ENCODE assay signal across 13 cellular contexts in genomic region chr6:135251964-135252429, GRCh38.
DNase-seq lines count a peak whose midpoint lies in the region; ATAC-seq and TF ChIP-seq lines count a peak whose summit lies in the region.
"Had no signal": no experiment of that assay in that cellular context is flagged by ENCODE, and none has a peak within 500 bp of the region (broad histone marks: within the 10 kb centered on the region; RNA-seq: fewer than 3 reads in every experiment).

No MANE protein-coding gene starts in this region.

- TF ChIP-seq EP300 in esophagus muscularis mucosa (IDR thresholded peaks at IDR 0.05) = no peak

- H3K36me3 Mint-ChIP-seq in activated naive CD4-positive, alpha-beta T cell treated with anti-CD3 and anti-CD28 coated beads for 36 hours (ENCODE audit: low read depth) = no peaks in the 10 kb centered on the region
- no peaks in the 10 kb centered on the region for H3K36me3 Mint-ChIP-seq in stimulated activated naive B cell treated with anti-CD40 and anti-IgM and Interleukin-4, amounts not matched to agents 10 μg/mL and 1 μg/mL and 100 μg/mL, for 72 hours
- H3K36me3 Mint-ChIP-seq: activated naive CD4-positive, alpha-beta T cell treated with anti-CD3 and anti-CD28 coated beads, Interleukin-2, amount 50 U/mL, for 24 hours; memory B cell had no signal

- intact Hi-C loops in activated naive CD4-positive, alpha-beta T cell treated with anti-CD3 and anti-CD28 coated beads for 36 hours (cut with micrococcal nuclease) = no loop called here
- intact Hi-C loops in esophagus muscularis mucosa (cut with DNase I) = no loop called here

- H3K27me3 ChIP-seq in esophagus muscularis mucosa = no peaks in the 10 kb centered on the region
- H3K27me3 ChIP-seq: SJSA1 had no signal

- CTCF ChIA-PET in activated naive CD4-positive, alpha-beta T cell treated with anti-CD3 and anti-CD28 coated beads for 36 hours (lab: Charles Lee) = no interaction called here

- no peak overlapping the region for H3K27ac ChIP-seq in esophagus muscularis mucosa (replicated peaks in 1 of 4)
- H3K27ac ChIP-seq: psoas muscle, SJSA1 had no signal

- peaks cover 9% of the 10 kb centered on the region for H3K4me1 Mint-ChIP-seq in activated naive CD4-positive, alpha-beta T cell treated with anti-CD3 and anti-CD28 coated beads for 36 hours (ENCODE audit: low read depth)
- H3K4me1 Mint-ChIP-seq in stimulated activated naive B cell treated with anti-CD40 and anti-IgM and Interleukin-4, amounts not matched to agents 10 μg/mL and 1 μg/mL and 100 μg/mL, for 72 hours = peaks cover 17 to 18% of the 10 kb centered on the region in 2 donors

- WGBS in esophagus muscularis mucosa = 71% methylated on average over 8 of the region's 8 CpGs

- H3K4me3 Mint-ChIP-seq in activated naive CD4-positive, alpha-beta T cell treated with anti-CD3 and anti-CD28 coated beads for 36 hours = no peak overlapping the region
- H3K4me3 Mint-ChIP-seq in stimulated activated naive B cell treated with anti-CD40 and anti-IgM and Interleukin-4, amounts not matched to agents 10 μg/mL and 1 μg/mL and 100 μg/mL, for 72 hours = no peak overlapping the region
- H3K4me3 Mint-ChIP-seq: activated naive CD4-positive, alpha-beta T cell treated with anti-CD3 and anti-CD28 coated beads, Interleukin-2, amount 50 U/mL, for 24 hours; B cell; memory B cell had no signal

- peak; percentile 26 for DNase-seq in activated naive CD4-positive, alpha-beta T cell treated with anti-CD3 and anti-CD28 coated beads for 36 hours
- no peak for DNase-seq in activated naive CD4-positive, alpha-beta T cell treated with anti-CD3 and anti-CD28 coated beads, Interleukin-2, amount 50 U/mL, for 16 hours
- DNase-seq in NCI-H526 (lab: John Stamatoyannopoulos, UW) (peak; percentile 100), foreskin fibroblast (peak; percentile 14 to 48), esophagus muscularis mucosa (ENCODE audit: extremely low spot score) (no peak)
- DNase-seq in stimulated activated naive B cell treated with anti-CD40 and anti-IgM and Interleukin-4, amounts not matched to agents 10 μg/mL and 1 μg/mL and 100 μg/mL, for 72 hours = no peak
- DNase-seq: psoas muscle had no signal

- peak; percentile 33 to 55 for ATAC-seq in stimulated activated naive B cell treated with anti-CD40 and anti-IgM and Interleukin-4, amounts not matched to agents 10 μg/mL and 1 μg/mL and 100 μg/mL, for 72 hours (replicated peaks)
- ATAC-seq in HG03135 (IDR thresholded peaks at IDR 0.05; ENCODE audit: unreplicated experiment) = no peak
- ATAC-seq in GM18511 (IDR thresholded peaks at IDR 0.05; ENCODE audit: unreplicated experiment) = no peak
- ATAC-seq: psoas muscle had no signal

- no peak overlapping the region for H3K4me3 ChIP-seq in foreskin fibroblast (ENCODE audit: low read depth in 1 of 2, low read length in 2 of 2)
- no peak overlapping the region for H3K4me3 ChIP-seq in esophagus muscularis mucosa
- H3K4me3 ChIP-seq: psoas muscle, SJSA1 had no signal

- no peaks in the 10 kb centered on the region for H3K9me3 Mint-ChIP-seq in activated naive CD4-positive, alpha-beta T cell treated with anti-CD3 and anti-CD28 coated beads for 36 hours
- H3K9me3 Mint-ChIP-seq in stimulated activated naive B cell treated with anti-CD40 and anti-IgM and Interleukin-4, amounts not matched to agents 10 μg/mL and 1 μg/mL and 100 μg/mL, for 72 hours = no peaks in the 10 kb centered on the region
- H3K9me3 Mint-ChIP-seq: activated naive CD4-positive, alpha-beta T cell treated with anti-CD3 and anti-CD28 coated beads, Interleukin-2, amount 50 U/mL, for 24 hours; memory B cell had no signal

- no peaks in the 10 kb centered on the region for H3K27me3 Mint-ChIP-seq in activated naive CD4-positive, alpha-beta T cell treated with anti-CD3 and anti-CD28 coated beads for 36 hours (ENCODE audit: low read depth)
- no peaks in the 10 kb centered on the region for H3K27me3 Mint-ChIP-seq in stimulated activated naive B cell treated with anti-CD40 and anti-IgM and Interleukin-4, amounts not matched to agents 10 μg/mL and 1 μg/mL and 100 μg/mL, for 72 hours
- H3K27me3 Mint-ChIP-seq: activated naive CD4-positive, alpha-beta T cell treated with anti-CD3 and anti-CD28 coated beads, Interleukin-2, amount 50 U/mL, for 24 hours; B cell had no signal

- no peak overlapping the region for H3K27ac Mint-ChIP-seq in activated naive CD4-positive, alpha-beta T cell treated with anti-CD3 and anti-CD28 coated beads for 36 hours
- H3K27ac Mint-ChIP-seq in stimulated activated naive B cell treated with anti-CD40 and anti-IgM and Interleukin-4, amounts not matched to agents 10 μg/mL and 1 μg/mL and 100 μg/mL, for 72 hours = no peak overlapping the region
- H3K27ac Mint-ChIP-seq: activated naive CD4-positive, alpha-beta T cell treated with anti-CD3 and anti-CD28 coated beads, Interleukin-2, amount 50 U/mL, for 24 hours; B cell; memory B cell had no signal

- no peak for TF ChIP-seq POLR2A in esophagus muscularis mucosa (IDR thresholded peaks at IDR 0.05; ENCODE audit: low read depth)

- no peaks in the 10 kb centered on the region for H3K36me3 ChIP-seq in esophagus muscularis mucosa
- H3K36me3 ChIP-seq: SJSA1 had no signal

- H3K4me1 ChIP-seq in esophagus muscularis mucosa = no peaks in the 10 kb centered on the region
- H3K4me1 ChIP-seq: psoas muscle, SJSA1 had no signal

- H3K9me3 ChIP-seq in esophagus muscularis mucosa = no peaks in the 10 kb centered on the region
- H3K9me3 ChIP-seq: psoas muscle, SJSA1 had no signal

- TF ChIP-seq CTCF in foreskin fibroblast (IDR thresholded peaks at IDR 0.05; ENCODE audit: low read depth, low read length) = no peak
- no peak for TF ChIP-seq CTCF in esophagus muscularis mucosa (IDR thresholded peaks at IDR 0.05)

Comparison
In these comparisons a context has a peak if more than half of its experiments do, and no peak if none do; other contexts are left out.
1. DNase-seq: peak in activated naive CD4-positive, alpha-beta T cell treated with anti-CD3 and anti-CD28 coated beads for 36 hours (single experiment), NCI-H526 (2 of 2) and foreskin fibroblast (2 of 2); none in activated naive CD4-positive, alpha-beta T cell treated with anti-CD3 and anti-CD28 coated beads, Interleukin-2, amount 50 U/mL, for 16 hours (single experiment), stimulated activated naive B cell treated with anti-CD40 and anti-IgM and Interleukin-4, amounts not matched to agents 10 μg/mL and 1 μg/mL and 100 μg/mL, for 72 hours (single experiment) and esophagus muscularis mucosa (single experiment).
2. ATAC-seq: peak in stimulated activated naive B cell treated with anti-CD40 and anti-IgM and Interleukin-4, amounts not matched to agents 10 μg/mL and 1 μg/mL and 100 μg/mL, for 72 hours (2 of 2); none in HG03135 (single experiment) and GM18511 (single experiment).